In genomic region chr15:64379216-64379960, GRCh38 we compare ENCODE assay signal across 8 cellular contexts. TPM values are rescaled to one million over a fixed set of nuclear protein-coding genes. Genes with fewer than 3 reads are reported as not detected.
A peak's percentile ranks its signal among the peaks of the same experiment; 100 is the strongest.
DNase-seq lines count a peak whose midpoint lies in the region; ATAC-seq and TF ChIP-seq lines count a peak whose summit lies in the region.
"Had no signal": no experiment of that assay in that cellular context is flagged by ENCODE, and none has a peak within 500 bp of the region (broad histone marks: within the 10 kb centered on the region; RNA-seq: fewer than 3 reads in every experiment).

No MANE protein-coding gene starts in this region.

- peaks cover 20% of the 10 kb centered on the region for H3K4me1 Mint-ChIP-seq in activated naive CD8-positive, alpha-beta T cell treated with anti-CD3 and anti-CD28 coated beads, Interleukin-2, amount 50 U/mL, for 24 hours
- peaks cover 35% of the 10 kb centered on the region for H3K4me1 Mint-ChIP-seq in nephron progenitor cell

- H3K4me3 ChIP-seq in spleen = no peak overlapping the region
- H3K4me3 ChIP-seq: lung had no signal

- H3K36me3 ChIP-seq in spleen = peaks cover 0 to 3% (median 0%) of the 10 kb centered on the region in 6 donors

- DNase-seq in GM03348 (ENCODE audit: low spot score) (peak; percentile 27), MV-4-11 (lab: John Stamatoyannopoulos, UW) (peak; percentile 37), nephron progenitor cell (no peak), spleen (no peak), midbrain (lab: John Stamatoyannopoulos, UW) (no peak)
- DNase-seq in activated naive CD8-positive, alpha-beta T cell treated with anti-CD3 and anti-CD28 coated beads, Interleukin-2, amount 50 U/mL, for 24 hours = no peak
- DNase-seq in activated CD8-positive, alpha-beta memory T cell treated with anti-CD3 and anti-CD28 coated beads for 24 hours = no peak

- H3K4me1 ChIP-seq in spleen = peaks cover 0 to 37% (median 16%) of the 10 kb centered on the region in 6 donors

- no peaks in the 10 kb centered on the region for H3K27me3 ChIP-seq in spleen (replicated peaks in 1 of 7)

- H3K27me3 Mint-ChIP-seq in activated naive CD8-positive, alpha-beta T cell treated with anti-CD3 and anti-CD28 coated beads, Interleukin-2, amount 50 U/mL, for 24 hours = no peaks in the 10 kb centered on the region
- H3K27me3 Mint-ChIP-seq in nephron progenitor cell (ENCODE audit: low read depth, poor library complexity) = no peaks in the 10 kb centered on the region

- peak overlapping the region; percentile 96 for H3K4me3 Mint-ChIP-seq in activated naive CD8-positive, alpha-beta T cell treated with anti-CD3 and anti-CD28 coated beads, Interleukin-2, amount 50 U/mL, for 24 hours
- H3K4me3 Mint-ChIP-seq in nephron progenitor cell = peak overlapping the region; percentile 92

- intact Hi-C loops in spleen (cut with DNase I; ENCODE audit: low total_unique reads) = no loop called here

- TF ChIP-seq CTCF in nephron progenitor cell (IDR thresholded peaks at IDR 0.05) (no peak), spleen (IDR thresholded peaks at IDR 0.05 in 8 of 11, conservative IDR thresholded peaks at IDR 0.05 in 3 of 11) (no peak)

- WGBS in spleen, 5 donors = 64 to 77% (median 68%) methylated on average over 9 of the region's 9 CpGs

- no peaks in the 10 kb centered on the region for H3K9me3 Mint-ChIP-seq in activated naive CD8-positive, alpha-beta T cell treated with anti-CD3 and anti-CD28 coated beads, Interleukin-2, amount 50 U/mL, for 24 hours
- H3K9me3 Mint-ChIP-seq in nephron progenitor cell = no peaks in the 10 kb centered on the region

- no peak for TF ChIP-seq POLR2A in spleen (IDR thresholded peaks at IDR 0.05)

- no peak for ATAC-seq in activated naive CD8-positive, alpha-beta T cell treated with anti-CD3 and anti-CD28 coated beads, Interleukin-2, amount 50 U/mL, for 24 hours

- H3K36me3 Mint-ChIP-seq in activated naive CD8-positive, alpha-beta T cell treated with anti-CD3 and anti-CD28 coated beads, Interleukin-2, amount 50 U/mL, for 24 hours (ENCODE audit: low read depth) = peaks cover 30% of the 10 kb centered on the region
- peaks cover 25% of the 10 kb centered on the region for H3K36me3 Mint-ChIP-seq in nephron progenitor cell (ENCODE audit: low read depth)

- H3K9me3 ChIP-seq in spleen = no peaks in the 10 kb centered on the region

- no peak overlapping the region for H3K27ac Mint-ChIP-seq in activated naive CD8-positive, alpha-beta T cell treated with anti-CD3 and anti-CD28 coated beads, Interleukin-2, amount 50 U/mL, for 24 hours
- peak overlapping the region; percentile 68 for H3K27ac Mint-ChIP-seq in nephron progenitor cell

- no peak overlapping the region for H3K27ac ChIP-seq in spleen

RNA-seq across cellular contexts. Expression of gene PCLAF, which starts 1.9 kb away (rescaled TPM):
- total RNA-seq in spleen = 10 to 100 TPM in 1 of 7 donors, 1 to 10 TPM in 6; 1.7 to 11.0 (median 5.8) TPM
- polyA plus RNA-seq in spleen = 10 to 100 TPM; 12.3 to 83.3 (median 26.5) TPM

RNA-seq across cellular contexts. Expression of gene TRIP4, which starts 8.2 kb away (rescaled TPM):
- total RNA-seq in spleen = 10 to 100 TPM; 18.2 to 31.9 (median 25.6) TPM
- polyA plus RNA-seq in spleen = 10 to 100 TPM; 17.3 to 27.6 (median 20.0) TPM

RNA-seq across cellular contexts. Expression of gene CSNK1G1, which starts 23.4 kb away (rescaled TPM):
- 10 to 100 TPM; 15.8 to 27.1 (median 20.1) TPM for total RNA-seq in spleen
- polyA plus RNA-seq in spleen = 1 to 10 TPM; 2.0 to 3.0 (median 2.8) TPM

Comparison
In these comparisons a context has a peak if more than half of its experiments do, and no peak if none do; other contexts are left out.
1. DNase-seq: peak in GM03348 (single experiment) and MV-4-11 (single experiment); none in activated naive CD8-positive, alpha-beta T cell treated with anti-CD3 and anti-CD28 coated beads, Interleukin-2, amount 50 U/mL, for 24 hours (single experiment), nephron progenitor cell (single experiment), spleen (single experiment), midbrain (single experiment) and activated CD8-positive, alpha-beta memory T cell treated with anti-CD3 and anti-CD28 coated beads for 24 hours (single experiment).